In the genomic region with DNA sequence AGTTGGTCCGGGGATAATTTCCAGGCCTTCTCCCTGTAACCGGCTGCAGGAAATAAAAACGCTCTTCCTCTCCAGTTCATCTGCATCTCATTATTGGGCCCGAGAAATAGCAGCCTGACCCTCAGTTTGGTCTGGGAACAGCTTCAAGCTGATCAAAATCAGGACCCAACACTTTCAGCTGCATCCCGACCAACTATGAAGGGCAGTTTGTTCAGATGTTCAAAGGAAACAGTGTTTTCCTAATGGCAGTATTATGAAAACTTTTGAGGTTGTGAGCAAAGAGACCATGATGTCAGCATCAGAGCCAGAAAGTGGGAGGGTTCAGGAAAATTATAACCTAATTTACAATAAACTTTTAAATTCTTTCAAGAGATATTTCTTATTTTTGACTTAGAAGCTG, we compare ENCODE assay signal across 16 cellular contexts. TPM values are rescaled to one million over a fixed set of nuclear protein-coding genes. Genes with fewer than 3 reads are reported as not detected.
DNase-seq lines count a peak whose midpoint lies in the region; ATAC-seq, FAIRE-seq and TF ChIP-seq lines count a peak whose summit lies in the region.
"Had no signal": no experiment of that assay in that cellular context is flagged by ENCODE, and none has a peak within 500 bp of the region (broad histone marks: within the 10 kb centered on the region; RNA-seq: fewer than 3 reads in every experiment).

No MANE protein-coding gene starts in this region.

- H3K27me3 ChIP-seq in BLaER1 treated with 17β-estradiol and CSF1 and Interleukin-3, amounts not matched to agents 10 nM and 100 nM: no peaks in the 10 kb centered on the region
- H3K27me3 ChIP-seq in IMR-90 (ENCODE audit: control insufficient read depth, insufficient read depth, low read length) (no peaks in the 10 kb centered on the region), endothelial cell of umbilical vein (ENCODE audit: control insufficient read depth in 2 of 2, insufficient read depth in 2 of 2, low read length in 2 of 2) (no peaks in the 10 kb centered on the region), osteoblast (ENCODE audit: insufficient read depth, low read length) (no peaks in the 10 kb centered on the region)

- TF ChIP-seq RAD21 in IMR-90 (IDR thresholded peaks at IDR 0.05; ENCODE audit: low read length): no peak

- no peak overlapping the region for H4K8ac ChIP-seq in IMR-90 (ENCODE audit: low read depth in 2 of 2, low read length in 2 of 2)

- peak overlapping the region; percentile 76 for H3K14ac ChIP-seq in IMR-90 (replicated peaks; ENCODE audit: low read depth, low read length)

- no peak overlapping the region for H2BK120ac ChIP-seq in IMR-90 (ENCODE audit: low read depth, low read length)

- ATAC-seq in IMR-90 (ENCODE audit: low read depth) (0 out of 2 replicates have a peak, but pooled peaks have one; percentile 27), GM21515 (IDR thresholded peaks at IDR 0.05; ENCODE audit: unreplicated experiment) (no peak)

- no peak for TF ChIP-seq POLR2A in IMR-90 (IDR thresholded peaks at IDR 0.05; ENCODE audit: low read depth, low read length)
- no peak for TF ChIP-seq POLR2A in endothelial cell of umbilical vein (IDR thresholded peaks at IDR 0.05; ENCODE audit: low read depth, low read length)

- H2BK5ac ChIP-seq in IMR-90 (ENCODE audit: low read depth, low read length, poor library complexity, severe bottlenecking): peak overlapping the region; percentile 61

- H4K20me1 ChIP-seq in BLaER1 treated with 17β-estradiol and CSF1 and Interleukin-3, amounts not matched to agents 10 nM and 100 nM: peaks cover 78 to 100% (median 100%) of the 10 kb centered on the region in 11 experiments
- H4K20me1 ChIP-seq in IMR-90 (ENCODE audit: insufficient read depth, low read length) (peaks cover 88% of the 10 kb centered on the region), endothelial cell of umbilical vein (replicated peaks; ENCODE audit: control insufficient read depth, extremely low read depth, insufficient read depth, low read length) (peaks cover 10% of the 10 kb centered on the region), osteoblast (ENCODE audit: insufficient read depth, low read length) (peaks cover 54% of the 10 kb centered on the region)

- in situ Hi-C loops in IMR-90 (cut with MboI; ENCODE audit: low sequenced_read_pairs): no loop called here

- H3K23ac ChIP-seq in IMR-90 (ENCODE audit: low read depth, low read length): peak overlapping the region; percentile 54; the same call in 1 of the 2 replicates

- H3K9me1 ChIP-seq in IMR-90 (ENCODE audit: insufficient read depth, low read length) (peaks cover 31% of the 10 kb centered on the region), endothelial cell of umbilical vein (replicated peaks; ENCODE audit: control insufficient read depth, extremely low read depth, insufficient read depth, low read length) (no peaks in the 10 kb centered on the region)

- no peak overlapping the region; a peak in 1 of 22 replicates for H3K9ac ChIP-seq in BLaER1 treated with 17β-estradiol and CSF1 and Interleukin-3, amounts not matched to agents 10 nM and 100 nM
- H3K9ac ChIP-seq in IMR-90 (ENCODE audit: low read depth, low read length): no peak overlapping the region
- H3K9ac ChIP-seq in endothelial cell of umbilical vein (replicated peaks; ENCODE audit: extremely low read depth, insufficient read depth, low read length): no peak overlapping the region

- FAIRE-seq in endothelial cell of umbilical vein (lab: Jason Lieb, UNC) (peak; percentile 67), RCC 7860 (lab: Jason Lieb, UNC) (no peak)
- FAIRE-seq: TTC549 had no signal

- CTCF ChIA-PET in IMR-90 (lab: Yijun Ruan, JAX) (no interaction called here), endothelial cell of umbilical vein (lab: Charles Lee) (interaction anchor here (0.7 to 2.4 kb wide), 13 partner anchors 10 to 132 kb away, joined by 3 to 13 read pairs (median 4); no protein-coding TSS in a partner anchor)

- no peak overlapping the region for H2BK20ac ChIP-seq in IMR-90 (ENCODE audit: low read depth, low read length)

- H3K27ac ChIP-seq in BLaER1 treated with 17β-estradiol and CSF1 and Interleukin-3, amounts not matched to agents 10 nM and 100 nM: peak overlapping the region in 2 of 11 experiments; percentile 52 to 88; a peak in 3 of 22 replicates
- H3K27ac ChIP-seq in IMR-90 (ENCODE audit: insufficient read depth, low read length): no peak overlapping the region
- H3K27ac ChIP-seq in endothelial cell of umbilical vein (ENCODE audit: insufficient read depth, low read depth, low read length): no peak overlapping the region
- peak overlapping the region; percentile 44 for H3K27ac ChIP-seq in osteoblast (ENCODE audit: low read depth, low read length)

- H3K4me2 ChIP-seq in BLaER1 treated with 17β-estradiol and CSF1 and Interleukin-3, amounts not matched to agents 10 nM and 100 nM: peak overlapping the region; percentile 59 to 100 (median 95)
- H3K4me2 ChIP-seq in IMR-90 (ENCODE audit: low read depth, low read length) (peak overlapping the region; percentile 59; the same call in 1 of the 2 replicates), endothelial cell of umbilical vein (ENCODE audit: insufficient read depth, low read length) (peak overlapping the region; percentile 32), osteoblast (ENCODE audit: insufficient read depth, low read length) (peak overlapping the region; percentile 12)

- H4K5ac ChIP-seq in IMR-90 (ENCODE audit: low read depth, low read length): 0 out of 2 replicates have a peak overlapping the region, but pooled peaks have one; percentile 12

- no peak for DNase-seq in IMR-90
- peak; percentile 54 for DNase-seq in endothelial cell of umbilical vein (ENCODE audit: low read depth, low spot score)
- DNase-seq in osteoblast (ENCODE audit: insufficient read length, low spot score, missing footprints): no peak
- DNase-seq in RCC 7860 (ENCODE audit: low spot score): no peak
- no peak for DNase-seq in stimulated activated CD4-positive, alpha-beta T cell treated with anti-CD3 and anti-CD28 coated beads, Interleukin-4, amount 100 ng/mL, for 4 hours
- DNase-seq in activated CD4-positive, alpha-beta T cell treated with anti-CD3 and anti-CD28 coated beads, Interleukin-2, amount 50 U/mL, for 4 hours: no peak
- DNase-seq: activated CD8-positive, alpha-beta memory T cell treated with anti-CD3 and anti-CD28 coated beads, Interleukin-2, amount 50 U/mL, for 48 hours; effector memory CD4-positive, alpha-beta T cell; mesendoderm; NCI-H446; RPMI8226; stimulated activated naive CD4-positive, alpha-beta T cell treated with Interleukin-2 at 50 U/mL for 16 hours had no signal

- H3K79me2 ChIP-seq in endothelial cell of umbilical vein (ENCODE audit: control insufficient read depth, insufficient read depth, low read length): peaks cover 98% of the 10 kb centered on the region
- H3K79me2 ChIP-seq in osteoblast (ENCODE audit: insufficient read depth, low read length): peaks cover 99% of the 10 kb centered on the region

- TF ChIP-seq CTCF in IMR-90 (conservative IDR thresholded peaks at IDR 0.05; ENCODE audit: low read depth, low read length) (no peak), endothelial cell of umbilical vein (IDR thresholded peaks at IDR 0.05; ENCODE audit: extremely low read depth in 1 of 2, insufficient read depth in 1 of 2, low read depth in 1 of 2, low read length in 2 of 2) (no peak), osteoblast (IDR thresholded peaks at IDR 0.05; ENCODE audit: extremely low read depth, low read depth, low read length) (no peak)

- H3K4me1 ChIP-seq in BLaER1 treated with 17β-estradiol and CSF1 and Interleukin-3, amounts not matched to agents 10 nM and 100 nM: peaks cover 79 to 96% (median 89%) of the 10 kb centered on the region in 10 experiments
- H3K4me1 ChIP-seq in IMR-90 (ENCODE audit: control insufficient read depth, insufficient read depth, low read length): peaks cover 27% of the 10 kb centered on the region
- H3K4me1 ChIP-seq in endothelial cell of umbilical vein (ENCODE audit: control insufficient read depth, extremely low read depth, insufficient read depth, low read length): peaks cover 15% of the 10 kb centered on the region
- H3K4me1 ChIP-seq in osteoblast (ENCODE audit: insufficient read depth, low read length): peaks cover 48% of the 10 kb centered on the region

- intact Hi-C loops in IMR-90 (cut with micrococcal nuclease) (no loop called here), endothelial cell of umbilical vein (cut with micrococcal nuclease) (no loop called here)

- no CpG with 5 or more reads among the region's 5 CpGs for WGBS in IMR-90 (ENCODE audit: extremely low coverage in 2 of 2, insufficient read length in 1 of 2), 2 experiments

- H3K9me3 ChIP-seq in BLaER1 treated with 17β-estradiol and CSF1 and Interleukin-3, amounts not matched to agents 10 nM and 100 nM (replicated peaks in 1 of 11): no peaks in the 10 kb centered on the region
- H3K9me3 ChIP-seq in IMR-90 (ENCODE audit: control insufficient read depth, insufficient read depth, low read length) (no peaks in the 10 kb centered on the region), endothelial cell of umbilical vein (replicated peaks; ENCODE audit: control insufficient read depth, insufficient read depth, low read length) (no peaks in the 10 kb centered on the region), osteoblast (ENCODE audit: low read depth, low read length) (no peaks in the 10 kb centered on the region)
- H3K9me3 ChIP-seq: prostate gland had no signal

- H3K4me3 ChIP-seq in BLaER1 treated with 17β-estradiol and CSF1 and Interleukin-3, amounts not matched to agents 10 nM and 100 nM: no peak overlapping the region
- H3K4me3 ChIP-seq in IMR-90 (ENCODE audit: insufficient read depth, low read depth, low read length) (no peak overlapping the region), endothelial cell of umbilical vein (replicated peaks in 1 of 3; ENCODE audit: insufficient read depth in 1 of 3, low read depth in 1 of 3, low read length in 3 of 3) (no peak overlapping the region), osteoblast (ENCODE audit: insufficient read depth, low read length) (no peak overlapping the region)
- H3K4me3 ChIP-seq: prostate gland had no signal

- dilution Hi-C loops in IMR-90 (cut with HindIII; ENCODE audit: low sequenced_read_pairs, unreplicated experiment) (no loop called here), endothelial cell of umbilical vein (cut with MboI; ENCODE audit: extremely low pct_ligation_motif_present, low sequenced_read_pairs) (no loop called here)

- peaks cover 17 to 92% of the 10 kb centered on the region in 2 experiments for H3K79me1 ChIP-seq in IMR-90 (ENCODE audit: low read depth in 1 of 2, low read length in 2 of 2)

- H2AFZ ChIP-seq in IMR-90 (replicated peaks; ENCODE audit: low read length, poor library complexity): no peak overlapping the region
- H2AFZ ChIP-seq in endothelial cell of umbilical vein (ENCODE audit: low read depth, low read length): no peak overlapping the region
- H2AFZ ChIP-seq in osteoblast (ENCODE audit: low read length): no peak overlapping the region

- H2AK9ac ChIP-seq in IMR-90 (replicated peaks; ENCODE audit: low read depth, low read length, poor library complexity): no peak overlapping the region

- H3K4ac ChIP-seq in IMR-90 (ENCODE audit: low read depth, low read length): peak overlapping the region; percentile 45; the same call in 1 of the 2 replicates

- no peak overlapping the region; the same call in 1 of the 2 replicates for H4K91ac ChIP-seq in IMR-90 (ENCODE audit: insufficient read depth, low read depth, low read length)

- no TSS peak for BruUV-seq in IMR-90 (replicated peaks; lab: Mats Ljungman, UMichigan)
- BruUV-seq in endothelial cell of umbilical vein (replicated peaks; lab: Mats Ljungman, UMichigan): no TSS peak

- no peak overlapping the region for H3K56ac ChIP-seq in IMR-90 (ENCODE audit: extremely low read depth, insufficient read depth, low read length)

- no peak overlapping the region; the same call in 1 of the 2 replicates for H3K18ac ChIP-seq in IMR-90 (ENCODE audit: low read depth, low read length)

- no peak overlapping the region for H2BK15ac ChIP-seq in IMR-90 (ENCODE audit: low read depth, low read length)

- H3K36me3 ChIP-seq in BLaER1 treated with 17β-estradiol and CSF1 and Interleukin-3, amounts not matched to agents 10 nM and 100 nM: peaks cover 21 to 37% (median 28%) of the 10 kb centered on the region in 11 experiments
- H3K36me3 ChIP-seq in IMR-90 (ENCODE audit: control insufficient read depth, insufficient read depth, low read length): peaks cover 2% of the 10 kb centered on the region; the same call in 1 of the 2 replicates
- H3K36me3 ChIP-seq in endothelial cell of umbilical vein (ENCODE audit: control insufficient read depth in 2 of 2, extremely low read depth in 1 of 2, insufficient read depth in 2 of 2, low read length in 2 of 2): peaks cover 0 to 2% of the 10 kb centered on the region in 2 experiments
- H3K36me3 ChIP-seq in osteoblast (ENCODE audit: insufficient read depth, low read length): no peaks in the 10 kb centered on the region
- H3K36me3 ChIP-seq: prostate gland had no signal

- H2AK5ac ChIP-seq in IMR-90 (ENCODE audit: low read depth, low read length): no peak overlapping the region

- POLR2A ChIA-PET in IMR-90 (lab: Charles Lee; ENCODE audit: unreplicated experiment) (no interaction called here), endothelial cell of umbilical vein (lab: Charles Lee) (interaction anchor here (0.5 to 1.1 kb wide), 3 partner anchors 11 to 65 kb away, joined by 3 to 8 read pairs (median 5); no protein-coding TSS in a partner anchor)

RNA-seq across cellular contexts. Expression of a gene that starts 35.7 kb away (rescaled TPM):
- total RNA-seq in IMR-90 (2012; rRNA removed) (29.2 and 36.1 TPM in 2 replicates), endothelial cell of umbilical vein (99.4 and 100 TPM in 2 replicates), osteoblast (82.2 and 83.4 TPM in 2 replicates)
- polyA plus RNA-seq in IMR-90 (2012; rRNA removed) (26.8 and 43.4 TPM in 2 replicates), endothelial cell of umbilical vein (34.0 and 43.3 TPM in 2 replicates)
- 18.4 and 23.4 TPM in 2 replicates for polyA plus RNA-seq in IMR-90 (2012; cell fraction: cytosol; rRNA removed)
- polyA plus RNA-seq in IMR-90 (2012; cell fraction: nucleus; rRNA removed; ENCODE audit: low replicate concordance): 12.5 and 39.5 TPM in 2 replicates
- polyA plus RNA-seq in endothelial cell of umbilical vein (2011; cell fraction: cytosol; rRNA removed): 49.0 and 53.9 TPM in 2 replicates
- polyA plus RNA-seq in endothelial cell of umbilical vein (2011; cell fraction: nucleus; rRNA removed): 68.3 and 79.6 TPM in 2 replicates
- 82.8 and 89.3 TPM in 2 replicates for polyA plus RNA-seq in endothelial cell of umbilical vein (2012)
- 31.4 and 32.5 TPM in 2 replicates for polyA minus RNA-seq in endothelial cell of umbilical vein
- 23.5 TPM for polyA minus RNA-seq in endothelial cell of umbilical vein (2011; cell fraction: cytosol; rRNA and poly(A)+ RNA removed)
- 48.1 and 61.2 TPM in 2 replicates for polyA minus RNA-seq in endothelial cell of umbilical vein (2011; cell fraction: nucleus; rRNA and poly(A)+ RNA removed)

Comparison
In these comparisons a context has a peak if more than half of its experiments do, and no peak if none do; other contexts are left out.
1. H3K4me2 ChIP-seq: peak in every context shown above with its lines; median percentile 95 in BLaER1 treated with 17β-estradiol and CSF1 and Interleukin-3, amounts not matched to agents 10 nM and 100 nM; 59 in IMR-90; 32 in endothelial cell of umbilical vein; 12 in osteoblast.